10 cellular contexts compared by ENCODE assay signal in the genomic region with DNA sequence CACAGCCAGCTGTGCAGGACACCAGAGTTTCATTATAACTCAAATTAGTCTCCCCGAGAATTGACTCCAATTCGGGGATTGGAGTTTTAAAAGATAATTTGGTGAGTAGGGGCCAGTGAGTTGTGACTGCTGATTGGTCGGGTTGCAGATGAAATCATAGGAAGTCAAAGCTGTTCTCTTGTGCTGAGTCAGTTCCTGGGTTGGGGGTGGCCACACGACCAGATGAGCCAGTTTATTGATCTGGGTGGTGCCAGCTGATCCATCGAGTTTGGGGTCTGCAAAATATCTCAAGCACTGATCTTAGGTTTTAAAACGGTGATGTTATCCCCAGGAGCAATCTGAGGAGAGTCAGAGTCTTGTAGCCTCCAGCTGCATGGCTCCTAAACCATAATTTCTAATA.
DNase-seq lines count a peak whose midpoint lies in the region; ATAC-seq and TF ChIP-seq lines count a peak whose summit lies in the region.
"Had no signal": no experiment of that assay in that cellular context is flagged by ENCODE, and none has a peak within 500 bp of the region (broad histone marks: within the 10 kb centered on the region; RNA-seq: fewer than 3 reads in every experiment).

No MANE protein-coding gene starts in this region.

- H4K5ac ChIP-seq in H9 (ENCODE audit: insufficient read length, low read depth, low read length) = no peak overlapping the region

- H3K9ac ChIP-seq in H9 (ENCODE audit: extremely low read depth, insufficient read length, low read length) = no peak overlapping the region
- H3K9ac ChIP-seq in iPS-18a (ENCODE audit: low read length) = no peak overlapping the region

- 0 out of 2 replicates have a peak, but pooled peaks cover 3% of the 10 kb centered on the region for H3K4me1 ChIP-seq in H9 (ENCODE audit: insufficient read depth, low read length)
- H3K4me1 ChIP-seq in iPS-18a (ENCODE audit: control insufficient read depth, low read depth, low read length) = peaks cover 18% of the 10 kb centered on the region
- H3K4me1 ChIP-seq in heart right ventricle = no peaks in the 10 kb centered on the region

- no peak overlapping the region for H2BK120ac ChIP-seq in H9 (ENCODE audit: low read depth, low read length, poor library complexity, severe bottlenecking)

- H3K27me3 ChIP-seq in H9 (ENCODE audit: insufficient read depth, low read length) (no peaks in the 10 kb centered on the region), iPS-18a (ENCODE audit: control insufficient read depth, insufficient read depth, low read length) (no peaks in the 10 kb centered on the region), heart right ventricle (peaks cover 0 to 30% (median 7%) of the 10 kb centered on the region in 7 donors)

- no peaks in the 10 kb centered on the region for H4K20me1 ChIP-seq in H9 (ENCODE audit: control insufficient read depth, insufficient read depth, insufficient read length)

- no peaks in the 10 kb centered on the region for H3K79me2 ChIP-seq in H9 (ENCODE audit: insufficient read depth, low read length)

- H3K27ac Mint-ChIP-seq in H9 (peak overlapping the region in 1 of 3 experiments; percentile 6; a peak in 1 of 7 replicates), WTC11 (no peak overlapping the region; the same call in 1 of the 2 replicates), T-cell (no peak overlapping the region)

- peak overlapping the region; percentile 4 for H3K4me2 ChIP-seq in H9 (ENCODE audit: insufficient read depth, insufficient read length, low read length)

- H4K8ac ChIP-seq in H9 (replicated peaks; ENCODE audit: insufficient read length, low read depth, low read length) = no peak overlapping the region

- H2AFZ ChIP-seq in H9 (ENCODE audit: low read length) = no peak overlapping the region

- H2BK5ac ChIP-seq in H9 (ENCODE audit: insufficient read length, low read length) = no peak overlapping the region

- no peak overlapping the region for H3K4ac ChIP-seq in H9 (ENCODE audit: low read depth, low read length)

- no peak overlapping the region for H3K14ac ChIP-seq in H9 (ENCODE audit: insufficient read depth, low read length)

- H3K27ac ChIP-seq in H9 (ENCODE audit: insufficient read length, low read depth, low read length) (no peak overlapping the region), iPS-18a (ENCODE audit: low read length) (peak overlapping the region; percentile 9), heart right ventricle (no peak overlapping the region)

- no peak overlapping the region for H3T11ph ChIP-seq in H9 (ENCODE audit: low read length)

- H2AK5ac ChIP-seq in H9 (ENCODE audit: insufficient read length, low read length) = no peak overlapping the region

- H3K4me1 Mint-ChIP-seq in H9 = peaks cover 24% of the 10 kb centered on the region in 2 experiments
- H3K4me1 Mint-ChIP-seq in WTC11 = peaks cover 28% of the 10 kb centered on the region
- H3K4me1 Mint-ChIP-seq in T-cell = peaks cover 6 to 13% (median 12%) of the 10 kb centered on the region in 3 donors

- no peaks in the 10 kb centered on the region for H3K23me2 ChIP-seq in H9 (ENCODE audit: insufficient read length, low read depth, low read length, poor library complexity, severe bottlenecking)

- no peaks in the 10 kb centered on the region for H3K79me1 ChIP-seq in H9 (ENCODE audit: insufficient read depth, low read depth, low read length, poor library complexity, severe bottlenecking)

- POLR2A ChIA-PET in WTC11 (lab: Charles Lee) (no interaction called here), T-cell (lab: Charles Lee) (no interaction called here)

- intact Hi-C loops in heart right ventricle (cut with DNase I) = no loop called here

- H3K18ac ChIP-seq in H9 (ENCODE audit: insufficient read length, low read depth, low read length) = no peak overlapping the region

- no CpG with 5 or more reads among the region's 6 CpGs for WGBS in H9 (ENCODE audit: extremely low coverage, insufficient read length, low lambda C conversion rate)
- WGBS in heart right ventricle, 2 donors = 69 to 74% methylated on average over 6 of the region's 6 CpGs

- ATAC-seq in WTC11 (no peak), GM18498 (IDR thresholded peaks at IDR 0.05; ENCODE audit: unreplicated experiment) (no peak), T-cell (replicated peaks in 1 of 4) (no peak), heart right ventricle (no peak)

- H3K56ac ChIP-seq in H9 (ENCODE audit: insufficient read length, low read depth, low read length) = no peak overlapping the region

- CTCF ChIA-PET in WTC11 (lab: Charles Lee) (interaction anchor here (1.2 to 3.3 kb wide), 9 partner anchors 49 to 240 kb away, joined by 3 to 17 read pairs (median 5); a partner anchor contains a TSS), T-cell (lab: Charles Lee) (interaction anchor here in 1 of 2 donors (0.5 kb wide), 1 partner anchor 51 kb away, joined by 3 read pairs; no protein-coding TSS in a partner anchor)

- no peaks in the 10 kb centered on the region for H3K9me3 ChIP-seq in H9 (ENCODE audit: control insufficient read depth, low read depth, low read length)
- H3K9me3 ChIP-seq in iPS-18a (ENCODE audit: control insufficient read depth, low read depth, low read length) = no peaks in the 10 kb centered on the region
- no peaks in the 10 kb centered on the region for H3K9me3 ChIP-seq in heart right ventricle

- H2BK12ac ChIP-seq in H9 (ENCODE audit: insufficient read length, low read depth, low read length) = no peak overlapping the region

- no peak for TF ChIP-seq CTCF in H9 (conservative IDR thresholded peaks at IDR 0.05)
- TF ChIP-seq CTCF in WTC11 (IDR thresholded peaks at IDR 0.05) = no peak
- no peak for TF ChIP-seq CTCF in heart right ventricle (IDR thresholded peaks at IDR 0.05)

- H3K36me3 ChIP-seq in iPS-18a (ENCODE audit: control insufficient read depth, low read depth, low read length) (no peaks in the 10 kb centered on the region), heart right ventricle (no peaks in the 10 kb centered on the region)

- H3K27me3 Mint-ChIP-seq in H9 (ENCODE audit: low read depth) = no peaks in the 10 kb centered on the region; the same call in 1 of the 2 replicates
- no peaks in the 10 kb centered on the region; the same call in 1 of the 2 replicates for H3K27me3 Mint-ChIP-seq in WTC11 (ENCODE audit: low read depth)
- H3K27me3 Mint-ChIP-seq in T-cell = peaks cover 8 to 18% of the 10 kb centered on the region in 2 donors

- no peak overlapping the region for H4K91ac ChIP-seq in H9 (ENCODE audit: insufficient read length, low read depth, low read length)

- no peak overlapping the region for H3K23ac ChIP-seq in H9 (ENCODE audit: insufficient read length, low read depth, low read length)

- H3K4me3 Mint-ChIP-seq in H9 (no peak overlapping the region; a peak in 2 of 5 replicates), WTC11 (no peak overlapping the region), T-cell (peak overlapping the region in 1 of 3 donors; percentile 5)

- DNase-seq in ELR (ENCODE audit: low read depth) (peak; percentile 3), H9 (no peak), WTC11 (ENCODE audit: low spot score) (no peak), T-cell (no peak), heart right ventricle (no peak)
- no peak for DNase-seq in activated naive CD4-positive, alpha-beta T cell (lab: John Stamatoyannopoulos, UW)
- DNase-seq: NCI-H226; NK-92 treated with Interleukin-12 subunit alpha and Interleukin-12 subunit beta, amount 100 ng/mL, for 24 hours had no signal

- no peak overlapping the region for H2BK20ac ChIP-seq in H9 (ENCODE audit: low read depth, low read length, poor library complexity, severe bottlenecking)

- H3K4me3 ChIP-seq in iPS-18a (ENCODE audit: low read length) (no peak overlapping the region), heart right ventricle (no peak overlapping the region)

- H3K36me3 Mint-ChIP-seq in H9 (ENCODE audit: insufficient read depth in 1 of 3, low read depth in 3 of 3) = no peaks in the 10 kb centered on the region
- H3K36me3 Mint-ChIP-seq in WTC11 = no peaks in the 10 kb centered on the region
- H3K36me3 Mint-ChIP-seq in T-cell = no peaks in the 10 kb centered on the region

- peaks cover 2 to 3% of the 10 kb centered on the region in 2 experiments; a peak in 2 of 5 replicates for H3K9me3 Mint-ChIP-seq in H9
- H3K9me3 Mint-ChIP-seq in WTC11 = peaks cover 4% of the 10 kb centered on the region
- H3K9me3 Mint-ChIP-seq in T-cell = no peaks in the 10 kb centered on the region

- H2BK15ac ChIP-seq in H9 (ENCODE audit: low read depth, low read length) = no peak overlapping the region

TF ChIP-seq in WTC11, 78 proteins besides CTCF, POLR2A, EP300 and RAD21:
- TF ChIP-seq NR2C2 (CRISPR knock-in tag; IDR thresholded peaks at IDR 0.05) (no peak), NFE2L1 (CRISPR knock-in tag; IDR thresholded peaks at IDR 0.05) (peak; percentile 58; the same call in 1 of the 2 replicates)
